In genomic region chr3:104546301-104546700, GRCh38 we compare ENCODE assay signal across 21 cellular contexts.
DNase-seq lines count a peak whose midpoint lies in the region; ATAC-seq and TF ChIP-seq lines count a peak whose summit lies in the region.
"Had no signal": no experiment of that assay in that cellular context is flagged by ENCODE, and none has a peak within 500 bp of the region (broad histone marks: within the 10 kb centered on the region; RNA-seq: fewer than 3 reads in every experiment).

No MANE protein-coding gene starts in this region.

- H3K79me2 ChIP-seq in smooth muscle cell (ENCODE audit: low read depth), result no peaks in the 10 kb centered on the region

- H3K27me3 ChIP-seq in WERI-Rb-1 (ENCODE audit: insufficient read depth, low read depth, severe bottlenecking) (no peaks in the 10 kb centered on the region), foreskin keratinocyte (no peaks in the 10 kb centered on the region), smooth muscle cell (ENCODE audit: low read depth) (no peaks in the 10 kb centered on the region)
- peaks cover 4% of the 10 kb centered on the region for H3K27me3 ChIP-seq in CD4-positive, alpha-beta T cell (ENCODE audit: control insufficient read depth, insufficient read depth, low read length)

- no peaks in the 10 kb centered on the region for H4K20me1 ChIP-seq in smooth muscle cell (ENCODE audit: low read depth)

- peak overlapping the region; percentile 2; the same call in 1 of the 2 replicates for H3K27ac ChIP-seq in WERI-Rb-1
- H3K27ac ChIP-seq in foreskin keratinocyte, result no peak overlapping the region
- H3K27ac ChIP-seq in CD4-positive, alpha-beta T cell (ENCODE audit: low read depth, low read length), result no peak overlapping the region
- no peak overlapping the region for H3K27ac ChIP-seq in smooth muscle cell (ENCODE audit: low read depth)
- H3K27ac ChIP-seq: 22Rv1, C4-2B had no signal

- POLR2A ChIA-PET in CD4-positive, alpha-beta T cell (lab: Charles Lee), result no interaction called here

- no peaks in the 10 kb centered on the region for H3K27me3 Mint-ChIP-seq in CD4-positive, alpha-beta T cell
- H3K27me3 Mint-ChIP-seq: B cell had no signal

- no peaks in the 10 kb centered on the region for H3K4me1 Mint-ChIP-seq in CD4-positive, alpha-beta T cell (ENCODE audit: low read depth)
- H3K4me1 Mint-ChIP-seq: CD8-positive, alpha-beta memory T cell had no signal

- H3K4me2 ChIP-seq in smooth muscle cell, result no peak overlapping the region

- WGBS in smooth muscle cell (ENCODE audit: low lambda C conversion rate), result 55% methylated on average over 3 of the region's 3 CpGs

- no peak overlapping the region for H3K4me3 ChIP-seq in WERI-Rb-1 (ENCODE audit: low read depth, low read length)
- no peak overlapping the region for H3K4me3 ChIP-seq in smooth muscle cell

- CTCF ChIA-PET in CD4-positive, alpha-beta T cell (lab: Charles Lee), result no interaction called here

- H3K4me3 Mint-ChIP-seq in CD4-positive, alpha-beta T cell, result no peak overlapping the region
- H3K4me3 Mint-ChIP-seq: B cell; CD8-positive, alpha-beta memory T cell had no signal

- H3K9me3 ChIP-seq in WERI-Rb-1 (ENCODE audit: severe bottlenecking) (no peaks in the 10 kb centered on the region), smooth muscle cell (replicated peaks; ENCODE audit: low read depth) (no peaks in the 10 kb centered on the region)
- H3K9me3 ChIP-seq in CD4-positive, alpha-beta T cell (ENCODE audit: control insufficient read depth, low read length), result no peaks in the 10 kb centered on the region

- H3K4me1 ChIP-seq in foreskin keratinocyte (peaks cover 6% of the 10 kb centered on the region), smooth muscle cell (ENCODE audit: low read depth) (no peaks in the 10 kb centered on the region)

- DNase-seq in DMS 273 (lab: John Stamatoyannopoulos, UW; ENCODE audit: unreplicated experiment), result peak; percentile 49
- DNase-seq in DMS 273 treated with DMSO at 0.1 percent for 48 hours (lab: John Stamatoyannopoulos, UW), result no peak
- DNase-seq in WERI-Rb-1, result peak; percentile 42
- peak; percentile 31 to 70 for DNase-seq in foreskin keratinocyte
- no peak for DNase-seq in CD4-positive, alpha-beta T cell
- DNase-seq in smooth muscle cell (lab: John Stamatoyannopoulos, UW; ENCODE audit: unreplicated experiment), result no peak
- DNase-seq in left lobe of liver (ENCODE audit: low spot score), result no peak
- DNase-seq: CD8-positive, alpha-beta memory T cell; Karpas-422; MV-4-11; NCI-H1105 treated with DMSO at 0.1 percent for 48 hours; NCI-H2029 treated with DMSO at 0.1 percent for 48 hours; NCI-H226; NCI-H510A; NCI-H748 treated with DMSO at 0.1 percent for 48 hours; NK-92 treated with Interleukin-12 subunit alpha and Interleukin-12 subunit beta, amount 100 ng/mL, for 24 hours; PC-3 had no signal

- no peak overlapping the region for H3K27ac Mint-ChIP-seq in CD4-positive, alpha-beta T cell
- H3K27ac Mint-ChIP-seq: B cell; CD8-positive, alpha-beta memory T cell had no signal

- H3F3A ChIP-seq in smooth muscle cell (ENCODE audit: low read depth), result no peaks in the 10 kb centered on the region

- ATAC-seq in foreskin keratinocyte (peak; percentile 80), left lobe of liver (no peak)
- no peak for ATAC-seq in CD4-positive, alpha-beta T cell (ENCODE audit: poor library complexity)
- ATAC-seq: HepG2, PC-3 had no signal

- H3K36me3 ChIP-seq in WERI-Rb-1 (no peaks in the 10 kb centered on the region), smooth muscle cell (ENCODE audit: low read depth) (no peaks in the 10 kb centered on the region)

- H3K9ac ChIP-seq in smooth muscle cell (ENCODE audit: low read depth), result no peak overlapping the region

- H3K9me3 Mint-ChIP-seq in CD4-positive, alpha-beta T cell, result no peaks in the 10 kb centered on the region

- H3K36me3 Mint-ChIP-seq in CD4-positive, alpha-beta T cell (ENCODE audit: low read depth), result no peaks in the 10 kb centered on the region
- H3K36me3 Mint-ChIP-seq: CD8-positive, alpha-beta memory T cell had no signal

- intact Hi-C loops in CD4-positive, alpha-beta T cell (cut with DNase I, micrococcal nuclease), result no loop called here

- H2AFZ ChIP-seq in smooth muscle cell (ENCODE audit: low read depth), result no peak overlapping the region

- TF ChIP-seq CTCF in WERI-Rb-1 (IDR thresholded peaks at IDR 0.05; ENCODE audit: low read depth, low read length), result no peak
- TF ChIP-seq CTCF in foreskin keratinocyte (conservative IDR thresholded peaks at IDR 0.05), result no peak
- no peak for TF ChIP-seq CTCF in CD4-positive, alpha-beta T cell (IDR thresholded peaks at IDR 0.05)
- no peak for TF ChIP-seq CTCF in smooth muscle cell (IDR thresholded peaks at IDR 0.05; ENCODE audit: borderline replicate concordance, insufficient read depth, poor library complexity, severe bottlenecking)

Comparison
In these comparisons a context has a peak if more than half of its experiments do, and no peak if none do; other contexts are left out.
1. DNase-seq: peak in DMS 273 (single experiment), WERI-Rb-1 (single experiment) and foreskin keratinocyte (2 of 2); none in DMS 273 treated with DMSO at 0.1 percent for 48 hours (single experiment), CD4-positive, alpha-beta T cell (0 of 10), smooth muscle cell (single experiment) and left lobe of liver (single experiment).